17 cellular contexts compared by ENCODE assay signal in the genomic region with DNA sequence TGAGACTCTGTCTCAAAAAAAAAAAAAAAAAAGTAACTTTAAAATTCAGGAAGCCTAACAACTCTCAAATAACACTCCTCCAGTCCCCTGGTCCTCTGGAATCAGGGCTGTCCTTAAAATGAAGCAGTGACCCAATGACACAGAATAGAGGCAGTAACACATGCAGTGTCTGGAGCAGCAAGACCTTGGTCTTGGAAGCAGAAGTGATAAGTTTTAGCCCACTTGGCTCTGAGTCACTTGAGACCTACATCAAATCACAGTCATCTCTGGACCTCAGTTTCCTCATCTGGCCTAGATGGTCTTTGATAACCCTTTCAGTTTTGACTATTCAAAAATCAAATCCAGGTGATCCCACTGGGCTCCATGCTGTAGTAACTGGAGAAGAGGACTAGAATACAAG. TPM values are rescaled to one million over a fixed set of nuclear protein-coding genes. Genes with fewer than 3 reads are reported as not detected.
A peak's percentile ranks its signal among the peaks of the same experiment; 100 is the strongest.
DNase-seq lines count a peak whose midpoint lies in the region; ATAC-seq and TF ChIP-seq lines count a peak whose summit lies in the region.
"Had no signal": no experiment of that assay in that cellular context is flagged by ENCODE, and none has a peak within 500 bp of the region (broad histone marks: within the 10 kb centered on the region; RNA-seq: fewer than 3 reads in every experiment).

No MANE protein-coding gene starts in this region.

- BruUV-seq in PC-9 (replicated peaks; lab: Mats Ljungman, UMichigan), result no TSS peak

- no peaks in the 10 kb centered on the region for H3K9me3 ChIP-seq in PC-9 (ENCODE audit: insufficient read depth, low read depth)
- H3K9me3 ChIP-seq: A549, BE2C had no signal

- TF ChIP-seq CTCF in PC-9 (conservative IDR thresholded peaks at IDR 0.05), result no peak

- CTCF ChIA-PET in activated naive CD4-positive, alpha-beta T cell treated with anti-CD3 and anti-CD28 coated beads for 36 hours (lab: Charles Lee), result no interaction called here
- CTCF ChIA-PET in PC-9 (lab: Charles Lee), result no interaction called here

- H3K27me3 Mint-ChIP-seq in activated naive CD4-positive, alpha-beta T cell treated with anti-CD3 and anti-CD28 coated beads for 36 hours (ENCODE audit: low read depth), result no peaks in the 10 kb centered on the region
- no peaks in the 10 kb centered on the region for H3K27me3 Mint-ChIP-seq in activated T-helper 2 cell treated with anti-CD3 and anti-CD28 coated beads, Interferon-gamma antibody, Interleukin-2, Interleukin-4, amounts not matched to agents 10 μg/mL and 5 μg/mL and 100 μg/mL, durations not matched to agents 14 hours and 24 hours and 36 hours (ENCODE audit: low read depth)
- H3K27me3 Mint-ChIP-seq: IgD-negative memory B cell had no signal

- H3K9me2 ChIP-seq in PC-9 (ENCODE audit: insufficient read depth), result no peaks in the 10 kb centered on the region

- no peak for DNase-seq in activated naive CD4-positive, alpha-beta T cell treated with anti-CD3 and anti-CD28 coated beads, Interleukin-2, amount 50 U/mL, for 72 hours (ENCODE audit: low spot score in 2 of 2)
- DNase-seq in activated naive CD4-positive, alpha-beta T cell treated with anti-CD3 and anti-CD28 coated beads for 36 hours, result no peak
- DNase-seq in PC-9, result no peak
- DNase-seq in activated T-helper 2 cell treated with anti-CD3 and anti-CD28 coated beads, Interferon-gamma antibody, Interleukin-2, Interleukin-4, amounts not matched to agents 10 μg/mL and 5 μg/mL and 100 μg/mL, durations not matched to agents 14 hours and 24 hours and 36 hours (ENCODE audit: low spot score), result no peak
- no peak for DNase-seq in stimulated activated naive CD8-positive, alpha-beta T cell treated with anti-CD3 and anti-CD28 coated beads, Interleukin-15, Interleukin-2, amounts not matched to agents 100 U/mL and 50 U/mL, for 24 hours
- no peak for DNase-seq in COLO829 (ENCODE audit: low spot score)
- DNase-seq in D341Med (ENCODE audit: low spot score), result no peak
- DNase-seq: BE2C; CD8-positive, alpha-beta memory T cell; DMS 273 treated with DMSO at 0.1 percent for 48 hours; GOT3; H9 had no signal

- H3K4me3 ChIP-seq in PC-9, result no peak overlapping the region
- H3K4me3 ChIP-seq: A549, GM12878 had no signal

- peaks cover 31% of the 10 kb centered on the region for H3K4me1 ChIP-seq in PC-9 (replicated peaks; ENCODE audit: insufficient read depth)
- H3K4me1 ChIP-seq: A549, BE2C had no signal

- POLR2A ChIA-PET in PC-9 (lab: Charles Lee; ENCODE audit: unreplicated experiment), result no interaction called here

- H3K4me3 Mint-ChIP-seq in activated naive CD4-positive, alpha-beta T cell treated with anti-CD3 and anti-CD28 coated beads for 36 hours, result no peak overlapping the region
- H3K4me3 Mint-ChIP-seq in activated T-helper 2 cell treated with anti-CD3 and anti-CD28 coated beads, Interferon-gamma antibody, Interleukin-2, Interleukin-4, amounts not matched to agents 10 μg/mL and 5 μg/mL and 100 μg/mL, durations not matched to agents 14 hours and 24 hours and 36 hours (ENCODE audit: low read depth), result no peak overlapping the region
- H3K4me3 Mint-ChIP-seq: CD14-positive monocyte; CD8-positive, alpha-beta memory T cell; H9 had no signal

- peaks cover 29% of the 10 kb centered on the region for H3K4me1 Mint-ChIP-seq in activated naive CD4-positive, alpha-beta T cell treated with anti-CD3 and anti-CD28 coated beads for 36 hours (ENCODE audit: low read depth)
- peaks cover 54% of the 10 kb centered on the region for H3K4me1 Mint-ChIP-seq in activated T-helper 2 cell treated with anti-CD3 and anti-CD28 coated beads, Interferon-gamma antibody, Interleukin-2, Interleukin-4, amounts not matched to agents 10 μg/mL and 5 μg/mL and 100 μg/mL, durations not matched to agents 14 hours and 24 hours and 36 hours (ENCODE audit: low read depth)

- H3K9me3 Mint-ChIP-seq in activated naive CD4-positive, alpha-beta T cell treated with anti-CD3 and anti-CD28 coated beads, Interleukin-2, amount 50 U/mL, for 72 hours, result no peaks in the 10 kb centered on the region
- no peaks in the 10 kb centered on the region for H3K9me3 Mint-ChIP-seq in activated naive CD4-positive, alpha-beta T cell treated with anti-CD3 and anti-CD28 coated beads for 36 hours
- no peaks in the 10 kb centered on the region for H3K9me3 Mint-ChIP-seq in activated T-helper 2 cell treated with anti-CD3 and anti-CD28 coated beads, Interferon-gamma antibody, Interleukin-2, Interleukin-4, amounts not matched to agents 10 μg/mL and 5 μg/mL and 100 μg/mL, durations not matched to agents 14 hours and 24 hours and 36 hours
- H3K9me3 Mint-ChIP-seq: CD14-positive monocyte; CD8-positive, alpha-beta memory T cell; H9; IgD-negative memory B cell had no signal

- no peaks in the 10 kb centered on the region for H3K36me3 ChIP-seq in PC-9 (ENCODE audit: low read depth)
- H3K36me3 ChIP-seq: BE2C had no signal

- H3K79me2 ChIP-seq in PC-9 (ENCODE audit: low read depth), result no peaks in the 10 kb centered on the region

- ATAC-seq in activated naive CD4-positive, alpha-beta T cell treated with anti-CD3 and anti-CD28 coated beads, Interleukin-2, amount 50 U/mL, for 72 hours, result peak; percentile 39 to 66
- ATAC-seq in stimulated activated naive CD8-positive, alpha-beta T cell treated with anti-CD3 and anti-CD28 coated beads, Interleukin-15, Interleukin-2, amounts not matched to agents 100 U/mL and 50 U/mL, for 24 hours, result peak; percentile 28
- no peak for ATAC-seq in GM19324 (IDR thresholded peaks at IDR 0.05; ENCODE audit: low FRiP score, unreplicated experiment)
- ATAC-seq: GM12878 had no signal

- intact Hi-C loops in activated naive CD4-positive, alpha-beta T cell treated with anti-CD3 and anti-CD28 coated beads for 36 hours (cut with micrococcal nuclease), result loop anchor here (2.0 kb wide), 1 partner anchor 39 kb away; the partner anchor contains the start of genes DCUN1D3 and LYRM1
- intact Hi-C loops in PC-9 (cut with micrococcal nuclease; ENCODE audit: unreplicated experiment), result loop anchor here (2.0 to 5.0 kb wide), 2 partner anchors 39 to 87 kb away; partner anchors contain the start of genes DCUN1D3 and LYRM1
- intact Hi-C loops in activated T-helper 2 cell treated with anti-CD3 and anti-CD28 coated beads, Interferon-gamma antibody, Interleukin-2, Interleukin-4, amounts not matched to agents 10 μg/mL and 5 μg/mL and 100 μg/mL, durations not matched to agents 14 hours and 24 hours and 36 hours (cut with micrococcal nuclease), result loop anchor here (1.0 to 2.0 kb wide), 3 partner anchors 28 to 65 kb away; no protein-coding TSS in a partner anchor

- no peaks in the 10 kb centered on the region for H4K20me1 ChIP-seq in PC-9 (ENCODE audit: insufficient read depth)

- H3K27me3 ChIP-seq in PC-9 (ENCODE audit: insufficient read depth, low read depth), result no peaks in the 10 kb centered on the region
- H3K27me3 ChIP-seq: BE2C had no signal

- peaks cover 29% of the 10 kb centered on the region for H3F3A ChIP-seq in PC-9 (ENCODE audit: insufficient read depth, low read depth)

- H3K27ac Mint-ChIP-seq in activated naive CD4-positive, alpha-beta T cell treated with anti-CD3 and anti-CD28 coated beads, Interleukin-2, amount 50 U/mL, for 72 hours, result no peak overlapping the region
- no peak overlapping the region for H3K27ac Mint-ChIP-seq in activated naive CD4-positive, alpha-beta T cell treated with anti-CD3 and anti-CD28 coated beads for 36 hours
- peak overlapping the region; percentile 38 for H3K27ac Mint-ChIP-seq in activated T-helper 2 cell treated with anti-CD3 and anti-CD28 coated beads, Interferon-gamma antibody, Interleukin-2, Interleukin-4, amounts not matched to agents 10 μg/mL and 5 μg/mL and 100 μg/mL, durations not matched to agents 14 hours and 24 hours and 36 hours
- H3K27ac Mint-ChIP-seq: CD14-positive monocyte; CD8-positive, alpha-beta memory T cell; H9 had no signal

- 0 out of 2 replicates have a peak overlapping the region, but pooled peaks have one; percentile 95 for H3K27ac ChIP-seq in PC-9
- H3K27ac ChIP-seq: A549 had no signal

- no peak overlapping the region for H3K4me2 ChIP-seq in PC-9
- H3K4me2 ChIP-seq: A549 had no signal

- no peak overlapping the region for H2AFZ ChIP-seq in PC-9

- H3K36me3 Mint-ChIP-seq in activated naive CD4-positive, alpha-beta T cell treated with anti-CD3 and anti-CD28 coated beads, Interleukin-2, amount 50 U/mL, for 72 hours, result no peaks in the 10 kb centered on the region
- H3K36me3 Mint-ChIP-seq in activated naive CD4-positive, alpha-beta T cell treated with anti-CD3 and anti-CD28 coated beads for 36 hours (ENCODE audit: low read depth), result no peaks in the 10 kb centered on the region
- no peaks in the 10 kb centered on the region for H3K36me3 Mint-ChIP-seq in activated T-helper 2 cell treated with anti-CD3 and anti-CD28 coated beads, Interferon-gamma antibody, Interleukin-2, Interleukin-4, amounts not matched to agents 10 μg/mL and 5 μg/mL and 100 μg/mL, durations not matched to agents 14 hours and 24 hours and 36 hours (ENCODE audit: low read depth)
- H3K36me3 Mint-ChIP-seq: CD14-positive monocyte; CD8-positive, alpha-beta memory T cell had no signal

RNA-seq across cellular contexts. Expression of gene LYRM1, which starts 39.0 kb away (rescaled TPM):
- total RNA-seq in activated naive CD4-positive, alpha-beta T cell treated with anti-CD3 and anti-CD28 coated beads, Interleukin-2, amount 50 U/mL, for 72 hours, result 10 to 100 TPM; 19.4 to 20.9 TPM
- 10 to 100 TPM; 20.4 to 20.8 TPM for total RNA-seq in activated naive CD4-positive, alpha-beta T cell treated with anti-CD3 and anti-CD28 coated beads for 36 hours
- total RNA-seq in PC-9 (2021), result 32.2 and 51.7 TPM in 2 replicates
- total RNA-seq in activated T-helper 2 cell treated with anti-CD3 and anti-CD28 coated beads, Interferon-gamma antibody, Interleukin-2, Interleukin-4, amounts not matched to agents 10 μg/mL and 5 μg/mL and 100 μg/mL, durations not matched to agents 14 hours and 24 hours and 36 hours, result 30.5 and 34.7 TPM in 2 replicates

RNA-seq across cellular contexts. Expression of gene DCUN1D3, which starts 39.4 kb away (rescaled TPM):
- 10 to 100 TPM in 1 of 2 donors, 1 to 10 TPM in 1; 4.2 to 10.9 TPM for total RNA-seq in activated naive CD4-positive, alpha-beta T cell treated with anti-CD3 and anti-CD28 coated beads, Interleukin-2, amount 50 U/mL, for 72 hours
- 1 to 10 TPM; 3.0 to 3.4 TPM for total RNA-seq in activated naive CD4-positive, alpha-beta T cell treated with anti-CD3 and anti-CD28 coated beads for 36 hours
- 11.8 and 14.6 TPM in 2 replicates for total RNA-seq in PC-9 (2021)
- total RNA-seq in activated T-helper 2 cell treated with anti-CD3 and anti-CD28 coated beads, Interferon-gamma antibody, Interleukin-2, Interleukin-4, amounts not matched to agents 10 μg/mL and 5 μg/mL and 100 μg/mL, durations not matched to agents 14 hours and 24 hours and 36 hours, result 17.4 and 19.2 TPM in 2 replicates
